23 cellular contexts compared by ENCODE assay signal in the genomic region with DNA sequence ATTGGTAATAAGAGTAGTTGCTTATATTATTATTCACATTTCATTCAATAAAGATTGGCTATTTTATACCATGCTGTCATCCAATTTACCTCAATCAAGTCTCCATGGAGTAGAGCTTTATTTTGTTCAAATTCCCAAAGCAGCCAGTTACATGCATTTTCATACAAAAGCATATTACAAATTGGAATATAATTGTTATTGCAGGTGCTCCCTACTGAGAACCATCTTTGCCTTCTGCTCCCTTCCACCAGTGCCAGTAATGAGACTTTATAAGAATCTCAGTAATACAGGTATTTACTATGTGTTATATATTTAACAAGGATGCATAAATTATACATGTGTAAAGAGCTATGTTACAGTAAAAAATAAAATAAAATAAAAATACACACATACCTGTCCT. TPM values are rescaled to one million over a fixed set of nuclear protein-coding genes. Genes with fewer than 3 reads are reported as not detected.
DNase-seq lines count a peak whose midpoint lies in the region; ATAC-seq, FAIRE-seq and TF ChIP-seq lines count a peak whose summit lies in the region.
"Had no signal": no experiment of that assay in that cellular context is flagged by ENCODE, and none has a peak within 500 bp of the region (broad histone marks: within the 10 kb centered on the region; RNA-seq: fewer than 3 reads in every experiment).

No MANE protein-coding gene starts in this region.

- POLR2A ChIA-PET in WTC11 (lab: Charles Lee): interaction anchor here (0.6 kb wide), 2 partner anchors 55 to 353 kb away, joined by 6 to 9 read pairs; no protein-coding TSS in a partner anchor
- POLR2A ChIA-PET in activated CD4-positive, alpha-beta memory T cell treated with anti-CD3 and anti-CD28 coated beads, Interleukin-2, amount 10 ng/mL, durations not matched to agents 7 days and 5 days (lab: Charles Lee): no interaction called here
- POLR2A ChIA-PET in SK-N-SH (lab: Yijun Ruan, JAX): no interaction called here

- ATAC-seq in WTC11 (no peak), HG02852 (IDR thresholded peaks at IDR 0.05; ENCODE audit: unreplicated experiment) (no peak)
- no peak for ATAC-seq in effector memory CD8-positive, alpha-beta T cell (replicated peaks)

- no peak for TF ChIP-seq RAD21 in SK-N-SH (IDR thresholded peaks at IDR 0.05; ENCODE audit: low read length)

- H3K27ac ChIP-seq in SK-N-SH (ENCODE audit: low read depth in 2 of 2, low read length in 1 of 2): no peak overlapping the region

- no peaks in the 10 kb centered on the region for H3K27me3 ChIP-seq in SK-N-SH (ENCODE audit: insufficient read depth)
- H3K27me3 ChIP-seq: BE2C had no signal

- no peak for TF ChIP-seq EP300 in SK-N-SH (IDR thresholded peaks at IDR 0.05; ENCODE audit: borderline replicate concordance in 1 of 2, low read depth in 1 of 2, low read length in 1 of 2)

- DNase-seq in G401 (ENCODE audit: low spot score) (peak; percentile 77), H54 (ENCODE audit: insufficient read length, low spot score) (no peak), WTC11 (ENCODE audit: low spot score) (no peak), HUDEP-2 (lab: John Stamatoyannopoulos, UW; ENCODE audit: unreplicated experiment in 76 of 76) (no peak), SK-N-SH (no peak)
- DNase-seq in effector memory CD8-positive, alpha-beta T cell: no peak
- DNase-seq in activated CD4-positive, alpha-beta memory T cell treated with anti-CD3 and anti-CD28 coated beads, Interleukin-2, amount 10 ng/mL, durations not matched to agents 7 days and 5 days: no peak
- DNase-seq: ACHN; BE2C; CD4-positive, CD25-positive, alpha-beta regulatory T cell; CD8-positive, alpha-beta memory T cell; COR-L47; DMS 273 treated with DMSO at 0.1 percent for 48 hours; DMS53; DND-41; EL; GOT3; H9 had no signal

- H3K36me3 ChIP-seq in SK-N-SH (replicated peaks in 1 of 2; ENCODE audit: control insufficient read depth in 1 of 2, insufficient read depth in 2 of 2, low read length in 1 of 2): peaks cover 0 to 14% of the 10 kb centered on the region in 2 experiments
- H3K36me3 ChIP-seq: BE2C had no signal

- TF ChIP-seq CTCF in WTC11 (IDR thresholded peaks at IDR 0.05) (no peak), SK-N-SH (IDR thresholded peaks at IDR 0.05) (no peak)

- H3K27me3 Mint-ChIP-seq in WTC11 (ENCODE audit: low read depth): no peaks in the 10 kb centered on the region
- H3K27me3 Mint-ChIP-seq in effector memory CD8-positive, alpha-beta T cell: no peaks in the 10 kb centered on the region
- no peaks in the 10 kb centered on the region for H3K27me3 Mint-ChIP-seq in activated CD4-positive, alpha-beta memory T cell treated with anti-CD3 and anti-CD28 coated beads, Interleukin-2, amount 10 ng/mL, durations not matched to agents 7 days and 5 days
- H3K27me3 Mint-ChIP-seq: CD4-positive, CD25-positive, alpha-beta regulatory T cell; CD8-positive, alpha-beta memory T cell had no signal

- H4K20me1 ChIP-seq in SK-N-SH (ENCODE audit: insufficient read depth): peaks cover 47% of the 10 kb centered on the region

- no peak overlapping the region for H3K4me3 ChIP-seq in SK-N-SH (ENCODE audit: low read depth in 2 of 2, low read length in 1 of 2)

- peaks cover 51% of the 10 kb centered on the region for H3K4me1 Mint-ChIP-seq in WTC11
- peaks cover 26 to 51% of the 10 kb centered on the region in 2 donors for H3K4me1 Mint-ChIP-seq in effector memory CD8-positive, alpha-beta T cell (ENCODE audit: low read depth in 2 of 2)
- peaks cover 23% of the 10 kb centered on the region for H3K4me1 Mint-ChIP-seq in activated CD4-positive, alpha-beta memory T cell treated with anti-CD3 and anti-CD28 coated beads, Interleukin-2, amount 10 ng/mL, durations not matched to agents 7 days and 5 days

- TF ChIP-seq POLR2A in H54 (IDR thresholded peaks at IDR 0.05; ENCODE audit: low read depth, low read length): no peak

- H3K79me2 ChIP-seq in SK-N-SH (ENCODE audit: insufficient read depth): peaks cover 86% of the 10 kb centered on the region

- peaks cover 4% of the 10 kb centered on the region for H3F3A ChIP-seq in SK-N-SH (replicated peaks; ENCODE audit: insufficient read depth)

- no peak overlapping the region for H3K9ac ChIP-seq in SK-N-SH

- no peak overlapping the region for H2AFZ ChIP-seq in SK-N-SH (ENCODE audit: low read depth)

- H3K27ac Mint-ChIP-seq in WTC11: 0 out of 2 replicates have a peak overlapping the region, but pooled peaks have one; percentile 6
- peak overlapping the region; percentile 7 to 36 for H3K27ac Mint-ChIP-seq in effector memory CD8-positive, alpha-beta T cell
- H3K27ac Mint-ChIP-seq in activated CD4-positive, alpha-beta memory T cell treated with anti-CD3 and anti-CD28 coated beads, Interleukin-2, amount 10 ng/mL, durations not matched to agents 7 days and 5 days: no peak overlapping the region
- H3K27ac Mint-ChIP-seq: CD4-positive, CD25-positive, alpha-beta regulatory T cell had no signal

- H3K4me3 Mint-ChIP-seq in WTC11: no peak overlapping the region
- H3K4me3 Mint-ChIP-seq in effector memory CD8-positive, alpha-beta T cell: no peak overlapping the region
- H3K4me3 Mint-ChIP-seq in activated CD4-positive, alpha-beta memory T cell treated with anti-CD3 and anti-CD28 coated beads, Interleukin-2, amount 10 ng/mL, durations not matched to agents 7 days and 5 days: no peak overlapping the region
- H3K4me3 Mint-ChIP-seq: CD4-positive, CD25-positive, alpha-beta regulatory T cell; CD8-positive, alpha-beta memory T cell; H9 had no signal

- H3K9me3 ChIP-seq in SK-N-SH: no peaks in the 10 kb centered on the region
- H3K9me3 ChIP-seq: BE2C had no signal

- no peaks in the 10 kb centered on the region for H3K9me3 Mint-ChIP-seq in WTC11
- no peaks in the 10 kb centered on the region for H3K9me3 Mint-ChIP-seq in effector memory CD8-positive, alpha-beta T cell
- no peaks in the 10 kb centered on the region for H3K9me3 Mint-ChIP-seq in activated CD4-positive, alpha-beta memory T cell treated with anti-CD3 and anti-CD28 coated beads, Interleukin-2, amount 10 ng/mL, durations not matched to agents 7 days and 5 days
- H3K9me3 Mint-ChIP-seq: CD4-positive, CD25-positive, alpha-beta regulatory T cell; CD8-positive, alpha-beta memory T cell; H9 had no signal

- H3K36me3 Mint-ChIP-seq in WTC11: peaks cover 10% of the 10 kb centered on the region
- peaks cover 17% of the 10 kb centered on the region for H3K36me3 Mint-ChIP-seq in effector memory CD8-positive, alpha-beta T cell (ENCODE audit: insufficient read depth)
- peaks cover 7% of the 10 kb centered on the region for H3K36me3 Mint-ChIP-seq in activated CD4-positive, alpha-beta memory T cell treated with anti-CD3 and anti-CD28 coated beads, Interleukin-2, amount 10 ng/mL, durations not matched to agents 7 days and 5 days (ENCODE audit: low read depth)

- 0 out of 4 replicates have a peak, but pooled peaks cover 0 to 14% of the 10 kb centered on the region in 2 experiments for H3K4me1 ChIP-seq in SK-N-SH (ENCODE audit: control insufficient read depth in 1 of 2, insufficient read depth in 2 of 2, low read depth in 1 of 2, low read length in 1 of 2)
- H3K4me1 ChIP-seq: BE2C had no signal

- CTCF ChIA-PET in WTC11 (lab: Charles Lee) (interaction anchor here (0.6 kb wide), 1 partner anchor 36 kb away, joined by 3 read pairs; no protein-coding TSS in a partner anchor), SK-N-SH (lab: Yijun Ruan, JAX) (interaction anchor here (0.9 kb wide), 2 partner anchors 11 to 15 kb away, joined by 3 read pairs; no protein-coding TSS in a partner anchor)
- CTCF ChIA-PET in activated CD4-positive, alpha-beta memory T cell treated with anti-CD3 and anti-CD28 coated beads, Interleukin-2, amount 10 ng/mL, durations not matched to agents 7 days and 5 days (lab: Charles Lee): no interaction called here

- in situ Hi-C loops in G401 (cut with HindIII; ENCODE audit: low sequenced_read_pairs): no loop called here

- no peaks in the 10 kb centered on the region for H3K9me2 ChIP-seq in SK-N-SH

- H3K4me2 ChIP-seq in SK-N-SH: no peak overlapping the region

- peak; percentile 66 for FAIRE-seq in H54 (lab: Jason Lieb, UNC)
- FAIRE-seq: A204.1, G401.6, GM12891, GM18507 had no signal

TF ChIP-seq in WTC11, 78 proteins besides CTCF, POLR2A, EP300 and RAD21 (continues in another document):
- no peak for TF ChIP-seq ZNF121 (CRISPR knock-in tag; IDR thresholded peaks at IDR 0.05)

TF ChIP-seq in SK-N-SH, 30 proteins besides CTCF, POLR2A, EP300 and RAD21 (continues in another document):
- no peak for TF ChIP-seq TCF12 (IDR thresholded peaks at IDR 0.05)
- TF ChIP-seq, protein P1, sequence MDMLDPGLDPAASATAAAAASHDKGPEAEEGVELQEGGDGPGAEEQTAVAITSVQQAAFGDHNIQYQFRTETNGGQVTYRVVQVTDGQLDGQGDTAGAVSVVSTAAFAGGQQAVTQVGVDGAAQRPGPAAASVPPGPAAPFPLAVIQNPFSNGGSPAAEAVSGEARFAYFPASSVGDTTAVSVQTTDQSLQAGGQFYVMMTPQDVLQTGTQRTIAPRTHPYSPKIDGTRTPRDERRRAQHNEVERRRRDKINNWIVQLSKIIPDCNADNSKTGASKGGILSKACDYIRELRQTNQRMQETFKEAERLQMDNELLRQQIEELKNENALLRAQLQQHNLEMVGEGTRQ (IDR thresholded peaks at IDR 0.05; ENCODE audit: borderline replicate concordance, low read depth, low read length): no peak
- no peak for TF ChIP-seq SIN3A (IDR thresholded peaks at IDR 0.05; ENCODE audit: borderline replicate concordance, low read depth, low read length)
- TF ChIP-seq FOXJ3 (CRISPR knock-in tag; IDR thresholded peaks at IDR 0.05): no peak
- TF ChIP-seq TEAD4 (IDR thresholded peaks at IDR 0.05; ENCODE audit: borderline replicate concordance, insufficient read depth): no peak
- no peak for TF ChIP-seq EZH2phosphoT487 (IDR thresholded peaks at IDR 0.05; ENCODE audit: borderline replicate concordance, low read depth)

RNA-seq across cellular contexts. Expression of gene FOXJ3, which starts 54.2 kb away (rescaled TPM):
- 20.1 and 21.4 TPM in 2 replicates for total RNA-seq in G401 (2014; rRNA removed; shearing (Covaris generic))
- 38.6 to 43.3 TPM (median 40.7 TPM) in 3 replicates for total RNA-seq in WTC11 (2021)
- 10 to 100 TPM; 44.9 to 47.1 TPM for total RNA-seq in activated CD4-positive, alpha-beta memory T cell treated with anti-CD3 and anti-CD28 coated beads, Interleukin-2, amount 10 ng/mL, durations not matched to agents 7 days and 5 days
- 16.0 and 24.2 TPM in 2 replicates for polyA plus RNA-seq in SK-N-SH (2012; rRNA removed)
- 13.2 and 13.9 TPM in 2 replicates for polyA plus RNA-seq in SK-N-SH (2012; cell fraction: cytosol; rRNA removed)
- polyA plus RNA-seq in SK-N-SH (2012; cell fraction: nucleus; rRNA removed): 25.6 and 51.1 TPM in 2 replicates
